19 cellular contexts compared by ENCODE assay signal in genomic region chr11:119863236-119863635, GRCh38.
DNase-seq lines count a peak whose midpoint lies in the region; ATAC-seq and TF ChIP-seq lines count a peak whose summit lies in the region.
"Had no signal": no experiment of that assay in that cellular context is flagged by ENCODE, and none has a peak within 500 bp of the region (broad histone marks: within the 10 kb centered on the region; RNA-seq: fewer than 3 reads in every experiment).

No MANE protein-coding gene starts in this region.

- no peak for ATAC-seq in HG02678 (IDR thresholded peaks at IDR 0.05; ENCODE audit: unreplicated experiment)
- no peak for ATAC-seq in GM18873 (IDR thresholded peaks at IDR 0.05; ENCODE audit: low FRiP score, unreplicated experiment)
- ATAC-seq: A549; CD8-positive, alpha-beta T cell had no signal

- H3K27me3 Mint-ChIP-seq in brain (peaks cover 18% of the 10 kb centered on the region), glutamatergic neuron (ENCODE audit: unreplicated experiment) (peaks cover 18% of the 10 kb centered on the region)

- intact Hi-C loops in ascending aorta (cut with DNase I): no loop called here

- no peak overlapping the region for H2AFZ ChIP-seq in neural cell (ENCODE audit: low read depth, low read length)

- peak overlapping the region in 1 of 5 experiments; percentile 32 for H3K4me3 Mint-ChIP-seq in brain
- peak overlapping the region; percentile 63 for H3K4me3 Mint-ChIP-seq in glutamatergic neuron (ENCODE audit: unreplicated experiment)
- H3K4me3 Mint-ChIP-seq: B cell; CD4-positive, alpha-beta T cell; CD8-positive, alpha-beta T cell had no signal

- no peak for TF ChIP-seq RAD21 in neural cell (conservative IDR thresholded peaks at IDR 0.05)

- no peaks in the 10 kb centered on the region for H3F3A ChIP-seq in neural cell (ENCODE audit: insufficient read depth, low read length, poor library complexity, severe bottlenecking)

- peaks cover 40% of the 10 kb centered on the region for H3K4me1 Mint-ChIP-seq in brain
- H3K4me1 Mint-ChIP-seq in glutamatergic neuron (ENCODE audit: low read depth, unreplicated experiment): peaks cover 31% of the 10 kb centered on the region
- H3K4me1 Mint-ChIP-seq: B cell had no signal

- TF ChIP-seq CTCF in brain (conservative IDR thresholded peaks at IDR 0.05): no peak
- TF ChIP-seq CTCF in glutamatergic neuron (IDR thresholded peaks at IDR 0.05; ENCODE audit: partially characterized antibody, unreplicated experiment): no peak
- no peak for TF ChIP-seq CTCF in neural cell (IDR thresholded peaks at IDR 0.05; ENCODE audit: poor library complexity, severe bottlenecking)
- no peak for TF ChIP-seq CTCF in ascending aorta (IDR thresholded peaks at IDR 0.05)

- H3K27me3 ChIP-seq in neural cell (ENCODE audit: insufficient read depth, low read depth, low read length) (no peaks in the 10 kb centered on the region), ascending aorta (no peaks in the 10 kb centered on the region)
- H3K27me3 ChIP-seq: BLaER1 treated with 17β-estradiol and CSF1 and Interleukin-3, amounts not matched to agents 10 nM and 100 nM had no signal

- no peaks in the 10 kb centered on the region for H3K9me2 ChIP-seq in neural cell (ENCODE audit: insufficient read depth, low read length)

- DNase-seq in glutamatergic neuron (no peak), ascending aorta (ENCODE audit: low spot score in 2 of 2) (no peak), A172 (ENCODE audit: low spot score) (no peak)
- DNase-seq: 8988T; AML-193; Caco-2; Calu3; CD4-positive, alpha-beta T cell; CD8-positive, alpha-beta T cell; DMS79 treated with DMSO at 0.1 percent for 48 hours; GF-D8 had no signal

- H3K9me3 Mint-ChIP-seq in brain (peaks cover 0 to 3% (median 2%) of the 10 kb centered on the region in 5 experiments), glutamatergic neuron (ENCODE audit: unreplicated experiment) (peaks cover 10% of the 10 kb centered on the region)
- H3K9me3 Mint-ChIP-seq: CD4-positive, alpha-beta T cell; CD8-positive, alpha-beta T cell had no signal

- no peak for TF ChIP-seq EP300 in neural cell (conservative IDR thresholded peaks at IDR 0.05; ENCODE audit: poor library complexity, severe bottlenecking)

- H3K27ac Mint-ChIP-seq in brain (peak overlapping the region in 3 of 5 experiments; percentile 2 to 83 (median 58)), glutamatergic neuron (ENCODE audit: unreplicated experiment) (peak overlapping the region; percentile 55)
- H3K27ac Mint-ChIP-seq: B cell; CD4-positive, alpha-beta T cell; CD8-positive, alpha-beta T cell had no signal

- H3K9me3 ChIP-seq in neural cell (ENCODE audit: low read length) (no peaks in the 10 kb centered on the region), ascending aorta (no peaks in the 10 kb centered on the region)
- H3K9me3 ChIP-seq: A549; BLaER1 treated with 17β-estradiol and CSF1 and Interleukin-3, amounts not matched to agents 10 nM and 100 nM; Caco-2 had no signal

- H3K36me3 ChIP-seq in neural cell (ENCODE audit: insufficient read depth, low read length) (no peaks in the 10 kb centered on the region), ascending aorta (no peaks in the 10 kb centered on the region)
- H3K36me3 ChIP-seq: BLaER1 treated with 17β-estradiol and CSF1 and Interleukin-3, amounts not matched to agents 10 nM and 100 nM had no signal

- H3K4me3 ChIP-seq in neural cell (ENCODE audit: low read length) (no peak overlapping the region), ascending aorta (no peak overlapping the region)
- H3K4me3 ChIP-seq: A549; BLaER1 treated with 17β-estradiol and CSF1 and Interleukin-3, amounts not matched to agents 10 nM and 100 nM had no signal

- no peak overlapping the region for H3K4me2 ChIP-seq in neural cell (ENCODE audit: low read length)
- H3K4me2 ChIP-seq: A549; BLaER1 treated with 17β-estradiol and CSF1 and Interleukin-3, amounts not matched to agents 10 nM and 100 nM had no signal

- no peaks in the 10 kb centered on the region for H3K4me1 ChIP-seq in ascending aorta
- H3K4me1 ChIP-seq: A549; BLaER1 treated with 17β-estradiol and CSF1 and Interleukin-3, amounts not matched to agents 10 nM and 100 nM had no signal

- H3K27ac ChIP-seq in neural cell (ENCODE audit: low read length) (peak overlapping the region; percentile 38), ascending aorta (no peak overlapping the region)
- H3K27ac ChIP-seq: A549; BLaER1 treated with 17β-estradiol and CSF1 and Interleukin-3, amounts not matched to agents 10 nM and 100 nM; C4-2B had no signal

- H3K9ac ChIP-seq in neural cell (ENCODE audit: low read length): peak overlapping the region; percentile 36
- H3K9ac ChIP-seq: BLaER1 treated with 17β-estradiol and CSF1 and Interleukin-3, amounts not matched to agents 10 nM and 100 nM had no signal

- no peaks in the 10 kb centered on the region for H3K79me2 ChIP-seq in neural cell (replicated peaks; ENCODE audit: insufficient read depth, low read length)

- no peaks in the 10 kb centered on the region for H4K20me1 ChIP-seq in neural cell (ENCODE audit: insufficient read depth)

- H3K36me3 Mint-ChIP-seq in brain (no peaks in the 10 kb centered on the region), glutamatergic neuron (ENCODE audit: unreplicated experiment) (no peaks in the 10 kb centered on the region)
- H3K36me3 Mint-ChIP-seq: CD8-positive, alpha-beta T cell had no signal

TF ChIP-seq in neural cell, 6 proteins besides CTCF, POLR2A, EP300 and RAD21:
- no peak for TF ChIP-seq REST (IDR thresholded peaks at IDR 0.05; ENCODE audit: borderline replicate concordance)
- TF ChIP-seq EZH2 (IDR thresholded peaks at IDR 0.05; ENCODE audit: borderline replicate concordance, insufficient read depth, low read length, poor library complexity, severe bottlenecking): no peak
- TF ChIP-seq TAF1 (IDR thresholded peaks at IDR 0.05; ENCODE audit: low read depth): no peak
- TF ChIP-seq MXI1 (conservative IDR thresholded peaks at IDR 0.05; ENCODE audit: poor library complexity, severe bottlenecking): no peak
- TF ChIP-seq POLR2AphosphoS5 (IDR thresholded peaks at IDR 0.05): no peak
- no peak for TF ChIP-seq SMC3 (conservative IDR thresholded peaks at IDR 0.05; ENCODE audit: poor library complexity)
